In the genomic region with DNA sequence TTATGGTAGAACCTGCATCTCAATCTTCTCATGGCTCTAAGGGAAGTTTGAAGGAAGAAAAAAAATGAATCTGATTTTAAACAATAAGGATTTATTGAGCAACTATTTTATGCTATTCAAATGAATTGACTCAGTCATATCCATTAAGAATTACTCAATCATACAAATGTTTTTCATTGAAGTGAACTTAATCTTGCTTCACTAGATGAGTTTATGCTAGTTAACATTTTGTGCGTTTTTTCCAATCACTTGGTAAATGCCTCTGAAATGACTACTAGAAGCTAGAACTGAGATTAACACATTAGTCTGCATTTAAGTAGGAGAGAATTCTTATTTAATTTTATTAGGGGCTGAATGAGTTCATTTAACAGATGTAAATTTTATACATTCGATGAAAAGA, we compare ENCODE assay signal across 1 cellular context.
TF ChIP-seq lines count a peak whose summit lies in the region.

No MANE protein-coding gene starts in this region.

TF ChIP-seq in SK-N-SH, 30 proteins besides CTCF, POLR2A, EP300 and RAD21 (continued from another document):
- TF ChIP-seq REST (IDR thresholded peaks at IDR 0.05; ENCODE audit: low read depth, low read length) (no peak), RFX5 (IDR thresholded peaks at IDR 0.05; ENCODE audit: low read length) (no peak), POLR2AphosphoS5 (IDR thresholded peaks at IDR 0.05; ENCODE audit: low read depth, low read length) (no peak), TAF1 (IDR thresholded peaks at IDR 0.05; ENCODE audit: borderline replicate concordance, low read depth, low read length) (no peak), TEAD4 (IDR thresholded peaks at IDR 0.05; ENCODE audit: borderline replicate concordance, insufficient read depth) (no peak), NFIC (IDR thresholded peaks at IDR 0.05; ENCODE audit: borderline replicate concordance) (no peak), TCF12 (IDR thresholded peaks at IDR 0.05) (no peak), SMC3 (IDR thresholded peaks at IDR 0.05; ENCODE audit: low read depth, low read length) (no peak), MXI1 (IDR thresholded peaks at IDR 0.05; ENCODE audit: low read depth, low read length) (no peak), JUND (IDR thresholded peaks at IDR 0.05) (no peak), NRF1 (IDR thresholded peaks at IDR 0.05; ENCODE audit: low read depth, low read length) (no peak), EZH2phosphoT487 (IDR thresholded peaks at IDR 0.05; ENCODE audit: borderline replicate concordance, low read depth) (no peak), SIN3A (IDR thresholded peaks at IDR 0.05; ENCODE audit: borderline replicate concordance, low read depth, low read length) (no peak)
- TF ChIP-seq, protein P1, sequence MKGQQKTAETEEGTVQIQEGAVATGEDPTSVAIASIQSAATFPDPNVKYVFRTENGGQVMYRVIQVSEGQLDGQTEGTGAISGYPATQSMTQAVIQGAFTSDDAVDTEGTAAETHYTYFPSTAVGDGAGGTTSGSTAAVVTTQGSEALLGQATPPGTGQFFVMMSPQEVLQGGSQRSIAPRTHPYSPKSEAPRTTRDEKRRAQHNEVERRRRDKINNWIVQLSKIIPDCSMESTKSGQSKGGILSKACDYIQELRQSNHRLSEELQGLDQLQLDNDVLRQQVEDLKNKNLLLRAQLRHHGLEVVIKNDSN (IDR thresholded peaks at IDR 0.05; ENCODE audit: borderline replicate concordance, low read depth): no peak
- TF ChIP-seq, protein P2, sequence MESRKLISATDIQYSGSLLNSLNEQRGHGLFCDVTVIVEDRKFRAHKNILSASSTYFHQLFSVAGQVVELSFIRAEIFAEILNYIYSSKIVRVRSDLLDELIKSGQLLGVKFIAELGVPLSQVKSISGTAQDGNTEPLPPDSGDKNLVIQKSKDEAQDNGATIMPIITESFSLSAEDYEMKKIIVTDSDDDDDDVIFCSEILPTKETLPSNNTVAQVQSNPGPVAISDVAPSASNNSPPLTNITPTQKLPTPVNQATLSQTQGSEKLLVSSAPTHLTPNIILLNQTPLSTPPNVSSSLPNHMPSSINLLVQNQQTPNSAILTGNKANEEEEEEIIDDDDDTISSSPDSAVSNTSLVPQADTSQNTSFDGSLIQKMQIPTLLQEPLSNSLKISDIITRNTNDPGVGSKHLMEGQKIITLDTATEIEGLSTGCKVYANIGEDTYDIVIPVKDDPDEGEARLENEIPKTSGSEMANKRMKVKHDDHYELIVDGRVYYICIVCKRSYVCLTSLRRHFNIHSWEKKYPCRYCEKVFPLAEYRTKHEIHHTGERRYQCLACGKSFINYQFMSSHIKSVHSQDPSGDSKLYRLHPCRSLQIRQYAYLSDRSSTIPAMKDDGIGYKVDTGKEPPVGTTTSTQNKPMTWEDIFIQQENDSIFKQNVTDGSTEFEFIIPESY (IDR thresholded peaks at IDR 0.05; ENCODE audit: borderline replicate concordance, low read depth): no peak
- TF ChIP-seq, protein P3, sequence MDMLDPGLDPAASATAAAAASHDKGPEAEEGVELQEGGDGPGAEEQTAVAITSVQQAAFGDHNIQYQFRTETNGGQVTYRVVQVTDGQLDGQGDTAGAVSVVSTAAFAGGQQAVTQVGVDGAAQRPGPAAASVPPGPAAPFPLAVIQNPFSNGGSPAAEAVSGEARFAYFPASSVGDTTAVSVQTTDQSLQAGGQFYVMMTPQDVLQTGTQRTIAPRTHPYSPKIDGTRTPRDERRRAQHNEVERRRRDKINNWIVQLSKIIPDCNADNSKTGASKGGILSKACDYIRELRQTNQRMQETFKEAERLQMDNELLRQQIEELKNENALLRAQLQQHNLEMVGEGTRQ (IDR thresholded peaks at IDR 0.05; ENCODE audit: borderline replicate concordance, low read depth, low read length): no peak
